ENCODE assay signal across 2 cellular contexts in the genomic region with DNA sequence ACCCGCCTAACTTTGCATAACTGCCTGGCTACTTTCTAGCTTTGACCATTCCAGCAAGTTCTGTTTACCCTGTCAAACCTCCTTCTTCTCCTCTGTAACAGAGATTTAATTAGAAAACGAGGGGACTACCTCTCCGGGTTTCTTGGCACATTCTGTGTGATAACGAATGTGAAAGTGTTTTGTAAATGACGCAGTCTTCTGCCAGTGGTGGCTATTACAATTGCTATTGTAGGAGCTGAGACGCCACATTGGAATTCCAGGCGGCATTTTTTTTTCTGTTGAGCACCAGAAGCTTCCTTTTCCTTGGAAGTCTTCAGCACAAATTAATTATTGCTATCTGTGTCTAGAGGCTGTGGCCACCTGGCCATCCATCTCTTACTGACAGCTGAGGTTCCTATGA.
TF ChIP-seq lines count a peak whose summit lies in the region.

No MANE protein-coding gene starts in this region.

TF ChIP-seq in H1, 55 proteins besides CTCF, POLR2A, EP300 and RAD21:
- TF ChIP-seq POLR2AphosphoS5 (IDR thresholded peaks at IDR 0.05; ENCODE audit: low read depth, low read length) (no peak), SUZ12 (IDR thresholded peaks at IDR 0.05; ENCODE audit: low read length) (no peak), BACH1 (IDR thresholded peaks at IDR 0.05; ENCODE audit: low read length) (no peak), RBBP5 (IDR thresholded peaks at IDR 0.05; ENCODE audit: borderline replicate concordance, low read depth, low read length) (no peak), EGR1 (IDR thresholded peaks at IDR 0.05; ENCODE audit: borderline replicate concordance, low read depth, low read length) (no peak), YY1 (IDR thresholded peaks at IDR 0.05; ENCODE audit: low read depth, low read length) (no peak), HDAC2 (IDR thresholded peaks at IDR 0.05; ENCODE audit: borderline replicate concordance in 1 of 2, low read depth in 2 of 2, low read length in 2 of 2) (no peak), ASH2L (IDR thresholded peaks at IDR 0.05; ENCODE audit: low read length) (no peak), FOSL1 (IDR thresholded peaks at IDR 0.05; ENCODE audit: insufficient read depth, low read depth, low read length) (no peak), KDM1A (IDR thresholded peaks at IDR 0.05; ENCODE audit: borderline replicate concordance, low read length) (no peak), RXRA (IDR thresholded peaks at IDR 0.05; ENCODE audit: insufficient read depth, low read depth, low read length) (no peak), JUND (IDR thresholded peaks at IDR 0.05; ENCODE audit: low read length) (no peak)

TF ChIP-seq in GM23338, 12 proteins besides CTCF, POLR2A, EP300 and RAD21:
- TF ChIP-seq CREB1 (CRISPR knock-in tag; IDR thresholded peaks at IDR 0.05; ENCODE audit: low read depth) (no peak), ZNF462 (CRISPR knock-in tag; IDR thresholded peaks at IDR 0.05) (no peak), REST (IDR thresholded peaks at IDR 0.05; ENCODE audit: unreplicated experiment) (no peak), ZNF331 (CRISPR knock-in tag; IDR thresholded peaks at IDR 0.05; ENCODE audit: low read depth) (no peak), NANOG (IDR thresholded peaks at IDR 0.05; ENCODE audit: borderline replicate concordance) (no peak), ZNF114 (CRISPR knock-in tag; IDR thresholded peaks at IDR 0.05) (no peak), STAT1 (IDR thresholded peaks at IDR 0.05; ENCODE audit: unreplicated experiment) (no peak), ETS1 (IDR thresholded peaks at IDR 0.05) (no peak), EZH2phosphoT487 (IDR thresholded peaks at IDR 0.05; ENCODE audit: unreplicated experiment) (no peak), POLR2AphosphoS5 (IDR thresholded peaks at IDR 0.05; ENCODE audit: low read depth) (no peak), EZH2 (IDR thresholded peaks at IDR 0.05; ENCODE audit: low read depth, unreplicated experiment) (no peak), JUNB (IDR thresholded peaks at IDR 0.05; ENCODE audit: unreplicated experiment) (no peak)
